ENCODE assay signal across 8 cellular contexts in genomic region chr20:38748097-38748862, GRCh38. TPM values are rescaled to one million over a fixed set of nuclear protein-coding genes. Genes with fewer than 3 reads are reported as not detected.
A peak's percentile ranks its signal among the peaks of the same experiment; 100 is the strongest.
DNase-seq lines count a peak whose midpoint lies in the region; ATAC-seq and TF ChIP-seq lines count a peak whose summit lies in the region.

TSS of gene ACTR5 (plus strand) at chr20:38748460. CDS start at chr20:38748479, 19 bp downstream.

- H3K9me3 Mint-ChIP-seq in CD14-positive monocyte, result no peaks in the 10 kb centered on the region

- H3K4me3 Mint-ChIP-seq in CD14-positive monocyte, result peak within 1 kb of the TSS; percentile 86 to 96

- H3K27me3 Mint-ChIP-seq in CD14-positive monocyte (ENCODE audit: low read depth in 3 of 3), result peaks cover 9 to 20% (median 9%) of the 10 kb centered on the region in 3 donors

- peaks cover 19% of the 10 kb centered on the region for H3K4me1 Mint-ChIP-seq in CD14-positive monocyte

- peaks cover 0 to 18% of the 10 kb centered on the region in 2 donors for H3K36me3 ChIP-seq in left lung

- peak; percentile 93 for DNase-seq in CD14-positive monocyte (ENCODE audit: low spot score)
- DNase-seq in NCI-H69 (lab: John Stamatoyannopoulos, UW), result peak; percentile 88
- peak; percentile 98 for DNase-seq in activated CD4-positive, alpha-beta T cell treated with anti-CD3 and anti-CD28 coated beads, Interleukin-2, amount 50 U/mL, for 1 hour
- DNase-seq in cortex of kidney (lab: John Stamatoyannopoulos, UW), result peak; percentile 38
- peak; percentile 95 to 99 for DNase-seq in left lung
- DNase-seq in stimulated activated CD4-positive, alpha-beta T cell treated with anti-CD3 and anti-CD28 coated beads, Interleukin-2, amount 100 ng/mL, for 24 hours, result peak; percentile 98 to 99

- peaks cover 0 to 20% of the 10 kb centered on the region in 2 donors for H3K4me1 ChIP-seq in left lung

- intact Hi-C loops in CD14-positive monocyte (cut with micrococcal nuclease), result loop anchor here (5.0 kb wide), 1 partner anchor 101 kb away; no protein-coding TSS in a partner anchor
- intact Hi-C loops in left lung (cut with DNase I), result no loop called here

- ATAC-seq in GM19397 (IDR thresholded peaks at IDR 0.05; ENCODE audit: unreplicated experiment) (peak; percentile 88), HG03558 (IDR thresholded peaks at IDR 0.05; ENCODE audit: extremely low read depth, unreplicated experiment) (peak; percentile 57), left lung (peak; percentile 98)

- peaks cover 16 to 21% of the 10 kb centered on the region in 2 donors for H3K36me3 Mint-ChIP-seq in CD14-positive monocyte

- no peaks in the 10 kb centered on the region for H3K9me3 ChIP-seq in left lung

- peaks cover 0 to 6% of the 10 kb centered on the region in 2 donors for H3K27me3 ChIP-seq in left lung

- H3K27ac Mint-ChIP-seq in CD14-positive monocyte, result peak within 1 kb of the TSS; percentile 96 to 100 (median 100)

- H3K4me3 ChIP-seq in left lung, result peak within 1 kb of the TSS; percentile 95 to 96

- TF ChIP-seq CTCF in CD14-positive monocyte (IDR thresholded peaks at IDR 0.05), result no peak
- TF ChIP-seq CTCF in left lung (IDR thresholded peaks at IDR 0.05), result no peak

- peak within 1 kb of the TSS; percentile 84 to 85 for H3K27ac ChIP-seq in left lung

RNA-seq across cellular contexts. Expression of gene ACTR5, which starts in this region (rescaled TPM):
- 1 to 10 TPM; 6.6 to 7.3 TPM for polyA plus RNA-seq in CD14-positive monocyte
- 1 to 10 TPM; 6.2 to 6.9 TPM for total RNA-seq in left lung

Comparison
In these comparisons a context has a peak if more than half of its experiments do, and no peak if none do; other contexts are left out.
1. Peak in every context shown above with its lines: DNase-seq, ATAC-seq, H3K4me3 ChIP-seq and H3K27ac ChIP-seq.
2. DNase-seq: peak in every context shown above with its lines; median percentile 98 in stimulated activated CD4-positive, alpha-beta T cell treated with anti-CD3 and anti-CD28 coated beads, Interleukin-2, amount 100 ng/mL, for 24 hours; 98 in activated CD4-positive, alpha-beta T cell treated with anti-CD3 and anti-CD28 coated beads, Interleukin-2, amount 50 U/mL, for 1 hour; 97 in left lung; 93 in CD14-positive monocyte; 88 in NCI-H69; 38 in cortex of kidney.
3. intact Hi-C loops: an anchor here in CD14-positive monocyte (5.0 kb wide); none called in left lung.